ENCODE assay signal across 19 cellular contexts in genomic region chr12:27771470-27772327, GRCh38. TPM values are rescaled to one million over a fixed set of nuclear protein-coding genes. Genes with fewer than 3 reads are reported as not detected.
"Had no signal": no experiment of that assay in that cellular context is flagged by ENCODE, and none has a peak within 500 bp of the region (broad histone marks: within the 10 kb centered on the region; RNA-seq: fewer than 3 reads in every experiment).

No MANE protein-coding gene starts in this region.

- ATAC-seq: effector memory CD8-positive, alpha-beta T cell; left cardiac atrium; lower lobe of right lung; natural killer cell treated with Interleukin-12 subunit alpha and Interleukin-12 subunit beta and Interleukin-15 and Interleukin-18, amount 100 ng/mL, for 72 hours; psoas muscle; right lobe of liver had no signal

- H3K4me3 ChIP-seq: lower lobe of right lung, psoas muscle, right lobe of liver had no signal

- H3K36me3 ChIP-seq: lower lobe of right lung, right lobe of liver had no signal

- H3K27ac ChIP-seq: lower lobe of right lung, psoas muscle, right lobe of liver had no signal

- H3K9me3 ChIP-seq: lower lobe of right lung, psoas muscle, right lobe of liver had no signal

- DNase-seq: activated CD4-positive, alpha-beta T cell treated with anti-CD3 and anti-CD28 coated beads, Interleukin-2, amount 10 ng/mL, durations not matched to agents 7 days and 5 days; activated CD4-positive, CD25-positive, alpha-beta regulatory T cell; activated naive CD4-positive, alpha-beta T cell treated with anti-CD3 and anti-CD28 coated beads, Interleukin-2, amount 10 ng/mL, durations not matched to agents 7 days and 5 days; activated T-cell treated with anti-CD3 and anti-CD28 coated beads for 4 hours; caudate nucleus; effector memory CD8-positive, alpha-beta T cell; left cardiac atrium; lower lobe of right lung; occipital lobe; psoas muscle; right lobe of liver; stimulated activated CD4-positive, alpha-beta T cell treated with anti-CD3 and anti-CD28 coated beads, Interleukin-2, amount 100 ng/mL, for 24 hours; stimulated activated naive CD4-positive, alpha-beta T cell; substantia nigra had no signal

- H3K4me1 ChIP-seq: lower lobe of right lung, psoas muscle, right lobe of liver had no signal

- H3K27me3 ChIP-seq: right lobe of liver had no signal

RNA-seq across cellular contexts. Expression of gene MANSC4, which starts 8.3 kb away (rescaled TPM):
- total RNA-seq: activated CD4-positive, alpha-beta T cell treated with anti-CD3 and anti-CD28 coated beads, Interleukin-2, amount 10 ng/mL, durations not matched to agents 7 days and 5 days; activated CD8-positive, alpha-beta memory T cell treated with anti-CD3 and anti-CD28 coated beads for 36 hours; activated T-helper 2 cell treated with anti-CD3 and anti-CD28 coated beads, Interferon-gamma antibody, Interleukin-2, Interleukin-4, amounts not matched to agents 10 μg/mL and 5 μg/mL and 100 μg/mL, durations not matched to agents 14 hours and 24 hours and 36 hours; glomerular endothelial cell; left cardiac atrium; lower lobe of right lung; natural killer cell treated with Interleukin-12 subunit alpha and Interleukin-12 subunit beta and Interleukin-15 and Interleukin-18, amount 100 ng/mL, for 72 hours; psoas muscle; right lobe of liver had no signal
- polyA plus RNA-seq: esophagus had no signal
